ENCODE assay signal across 8 cellular contexts in genomic region chr1:156054500-156055342, GRCh38. TPM values are rescaled to one million over a fixed set of nuclear protein-coding genes. Genes with fewer than 3 reads are reported as not detected.
DNase-seq lines count a peak whose midpoint lies in the region; ATAC-seq, FAIRE-seq and TF ChIP-seq lines count a peak whose summit lies in the region.

LAMTOR2 (plus strand) TSS chr1:156054782; CDS start chr1:156054890, 108 bp downstream.

- H3K4me3 Mint-ChIP-seq in progenitor cell of endocrine pancreas (ENCODE audit: low read depth) = peak within 1 kb of the TSS; percentile 97

- ATAC-seq in HG02870 (IDR thresholded peaks at IDR 0.05; ENCODE audit: unreplicated experiment) (peak; percentile 69), left cardiac atrium (peak; percentile 92 to 93)

- no peaks in the 10 kb centered on the region for H3K9me3 Mint-ChIP-seq in progenitor cell of endocrine pancreas (ENCODE audit: low read depth)

- intact Hi-C loops in T-helper 1 cell treated with Interleukin-12 subunit alpha and Interleukin-12 subunit beta and Interleukin-4 antibody, amounts not matched to agents 30 ng/mL and 1 ng/mL, for 36 hours (cut with micrococcal nuclease) = loop anchor here (1.0 to 10.0 kb wide), 22 partner anchors 12 to 1080 kb away; partner anchors contain the start of genes ARHGEF2, CCT3, CKS1B and CLK2
- intact Hi-C loops in left cardiac atrium (cut with DNase I) = no loop called here

- H3K27ac Mint-ChIP-seq in progenitor cell of endocrine pancreas = peak within 1 kb of the TSS; percentile 98

- peaks cover 17% of the 10 kb centered on the region for H3K4me1 Mint-ChIP-seq in progenitor cell of endocrine pancreas (ENCODE audit: low read depth)

- FAIRE-seq in GM12892 (lab: Jason Lieb, UNC) = peak; percentile 96

- TF ChIP-seq CTCF in progenitor cell of endocrine pancreas (IDR thresholded peaks at IDR 0.05; ENCODE audit: unreplicated experiment) = no peak

- peak; percentile 94 for DNase-seq in GM12892 (ENCODE audit: insufficient read length)
- DNase-seq in NCI-H146 treated with DMSO at 0.1 percent for 48 hours (lab: John Stamatoyannopoulos, UW; ENCODE audit: unreplicated experiment) = peak; percentile 96
- peak; percentile 94 for DNase-seq in amniotic epithelial cell (ENCODE audit: low read depth)
- DNase-seq in left cardiac atrium = peak; percentile 99
- DNase-seq in progenitor cell of endocrine pancreas (ENCODE audit: low spot score, unreplicated experiment) = peak; percentile 95
- DNase-seq in ureter (ENCODE audit: low spot score) = peak; percentile 99

- peaks cover 6% of the 10 kb centered on the region for H3K36me3 Mint-ChIP-seq in progenitor cell of endocrine pancreas (ENCODE audit: insufficient read depth)

- H3K27me3 Mint-ChIP-seq in progenitor cell of endocrine pancreas = no peaks in the 10 kb centered on the region

- peak; percentile 50; the same call in 1 of the 2 replicates for TF ChIP-seq POLR2A in GM12892 (IDR thresholded peaks at IDR 0.05; ENCODE audit: low read depth, low read length)

RNA-seq across cellular contexts. Expression of gene LAMTOR2, which starts in this region (rescaled TPM):
- polyA plus RNA-seq in GM12892 (2012; ENCODE audit: missing spikeins) = 69.0 TPM
- total RNA-seq in T-helper 1 cell treated with Interleukin-12 subunit alpha and Interleukin-12 subunit beta and Interleukin-4 antibody, amounts not matched to agents 30 ng/mL and 1 ng/mL, for 36 hours = 62.0 and 62.1 TPM in 2 replicates
- total RNA-seq in left cardiac atrium (10 to 100 TPM; 48.9 to 54.4 TPM), progenitor cell of endocrine pancreas (61.0 and 63.0 TPM in 2 replicates), ureter (47.5 TPM)

Comparison
In these comparisons a context has a peak if more than half of its experiments do, and no peak if none do; other contexts are left out.
1. Peak in every context shown above with its lines: DNase-seq and ATAC-seq.